Comparison of ENCODE assay signal across 10 cellular contexts in the genomic region with DNA sequence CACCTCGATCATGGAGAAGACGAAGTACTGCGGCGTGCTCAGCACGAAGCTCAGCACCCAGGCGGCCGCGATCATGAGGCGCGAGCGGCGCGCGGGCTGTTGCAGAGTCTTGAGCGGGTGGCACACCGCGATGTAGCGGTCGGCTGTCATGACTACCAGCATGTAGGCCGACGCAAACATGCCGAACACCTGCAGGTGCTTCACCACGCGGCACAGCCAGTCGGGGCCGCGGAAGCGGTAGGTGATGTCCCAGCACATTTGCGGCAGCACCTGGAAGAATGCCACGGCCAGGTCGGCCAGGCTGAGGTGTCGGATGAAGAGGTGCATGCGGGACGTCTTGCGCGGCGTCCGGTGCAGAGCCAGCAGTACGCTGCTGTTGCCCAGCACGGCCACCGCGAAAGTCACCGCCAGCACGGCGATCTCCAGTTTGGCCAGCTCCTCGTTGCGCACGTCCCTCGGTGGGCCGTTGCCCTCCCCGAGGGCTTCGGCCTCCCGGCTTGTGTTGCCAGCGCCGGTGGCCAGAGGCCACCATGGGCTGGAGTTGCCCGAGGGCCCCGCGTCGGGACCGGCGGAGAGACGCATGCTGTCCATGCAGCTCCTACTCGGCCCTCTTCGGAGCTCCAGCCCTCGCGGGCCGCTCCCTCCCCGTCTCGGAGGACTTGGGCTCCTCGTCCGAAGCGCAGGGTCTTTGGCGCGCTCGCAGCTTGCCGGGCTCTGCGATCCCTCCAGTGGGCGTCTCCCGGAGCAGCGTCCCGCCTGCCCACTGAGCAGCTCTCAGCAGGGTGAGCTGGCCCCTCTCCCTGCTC. TPM values are rescaled to one million over a fixed set of nuclear protein-coding genes. Genes with fewer than 3 reads are reported as not detected.
DNase-seq lines count a peak whose midpoint lies in the region; ATAC-seq, FAIRE-seq and TF ChIP-seq lines count a peak whose summit lies in the region.
"Had no signal": no experiment of that assay in that cellular context is flagged by ENCODE, and none has a peak within 500 bp of the region (broad histone marks: within the 10 kb centered on the region; RNA-seq: fewer than 3 reads in every experiment).

No MANE protein-coding gene starts in this region.

- no peak for ATAC-seq in natural killer cell

- no peaks in the 10 kb centered on the region for H3K36me3 Mint-ChIP-seq in activated CD4-positive, alpha-beta T cell treated with anti-CD3 and anti-CD28 coated beads, Interleukin-2, amount 10 ng/mL, durations not matched to agents 24 days and 14 days (ENCODE audit: low read depth)
- peaks cover 5% of the 10 kb centered on the region for H3K36me3 Mint-ChIP-seq in activated CD4-positive, alpha-beta T cell treated with anti-CD3 and anti-CD28 coated beads, Interleukin-2, amount 10 ng/mL, durations not matched to agents 7 days and 5 days (ENCODE audit: low read depth)
- H3K36me3 Mint-ChIP-seq in natural killer cell = peaks cover 13% of the 10 kb centered on the region
- H3K36me3 Mint-ChIP-seq: CD4-positive, CD25-positive, alpha-beta regulatory T cell had no signal

- H3K4me3 Mint-ChIP-seq in activated CD4-positive, alpha-beta T cell treated with anti-CD3 and anti-CD28 coated beads, Interleukin-2, amount 10 ng/mL, durations not matched to agents 24 days and 14 days = peak overlapping the region; percentile 21
- H3K4me3 Mint-ChIP-seq in activated CD4-positive, alpha-beta T cell treated with anti-CD3 and anti-CD28 coated beads, Interleukin-2, amount 10 ng/mL, durations not matched to agents 7 days and 5 days = no peak overlapping the region
- H3K4me3 Mint-ChIP-seq in natural killer cell = no peak overlapping the region

- peaks cover 45% of the 10 kb centered on the region for H3K27me3 Mint-ChIP-seq in activated CD4-positive, alpha-beta T cell treated with anti-CD3 and anti-CD28 coated beads, Interleukin-2, amount 10 ng/mL, durations not matched to agents 24 days and 14 days
- peaks cover 69% of the 10 kb centered on the region for H3K27me3 Mint-ChIP-seq in activated CD4-positive, alpha-beta T cell treated with anti-CD3 and anti-CD28 coated beads, Interleukin-2, amount 10 ng/mL, durations not matched to agents 7 days and 5 days
- peaks cover 46 to 67% of the 10 kb centered on the region in 2 donors for H3K27me3 Mint-ChIP-seq in natural killer cell (ENCODE audit: low read depth in 2 of 2)

- POLR2A ChIA-PET in activated CD4-positive, alpha-beta T cell treated with anti-CD3 and anti-CD28 coated beads, Interleukin-2, amount 10 ng/mL, durations not matched to agents 7 days and 5 days (lab: Charles Lee) = no interaction called here

- H3K4me1 Mint-ChIP-seq in activated CD4-positive, alpha-beta T cell treated with anti-CD3 and anti-CD28 coated beads, Interleukin-2, amount 10 ng/mL, durations not matched to agents 24 days and 14 days = peaks cover 8% of the 10 kb centered on the region
- peaks cover 12% of the 10 kb centered on the region for H3K4me1 Mint-ChIP-seq in activated CD4-positive, alpha-beta T cell treated with anti-CD3 and anti-CD28 coated beads, Interleukin-2, amount 10 ng/mL, durations not matched to agents 7 days and 5 days
- peaks cover 0 to 14% of the 10 kb centered on the region in 2 donors for H3K4me1 Mint-ChIP-seq in natural killer cell

- H3K36me3 ChIP-seq in colonic mucosa (no peaks in the 10 kb centered on the region), tibial artery (no peaks in the 10 kb centered on the region)

- 3 to 8% methylated on average over 48 to 52 of the region's 81 CpGs for WGBS in lower leg skin, 2 donors

- peak; percentile 54 for DNase-seq in activated CD4-positive, alpha-beta T cell treated with anti-CD3 and anti-CD28 coated beads, Interleukin-2, amount 10 ng/mL, durations not matched to agents 24 days and 14 days
- no peak for DNase-seq in activated CD4-positive, alpha-beta T cell treated with anti-CD3 and anti-CD28 coated beads, Interleukin-2, amount 10 ng/mL, durations not matched to agents 7 days and 5 days
- DNase-seq in colonic mucosa = no peak
- DNase-seq in lower leg skin (ENCODE audit: low spot score in 2 of 2) = peak in 1 of 2 donors; percentile 82
- DNase-seq in tibial artery = peak; percentile 18 to 70
- no peak for DNase-seq in natural killer cell
- DNase-seq in NCI-H226 = no peak
- DNase-seq in GM19239 (ENCODE audit: insufficient read length, low spot score) = no peak
- DNase-seq: activated effector memory CD4-positive, alpha-beta T cell treated with anti-CD3 and anti-CD28 coated beads, Interleukin-2, amount 50 U/mL, for 16 hours had no signal

- H3K9me3 Mint-ChIP-seq in activated CD4-positive, alpha-beta T cell treated with anti-CD3 and anti-CD28 coated beads, Interleukin-2, amount 10 ng/mL, durations not matched to agents 24 days and 14 days = peaks cover 5% of the 10 kb centered on the region
- no peaks in the 10 kb centered on the region for H3K9me3 Mint-ChIP-seq in activated CD4-positive, alpha-beta T cell treated with anti-CD3 and anti-CD28 coated beads, Interleukin-2, amount 10 ng/mL, durations not matched to agents 7 days and 5 days
- no peaks in the 10 kb centered on the region for H3K9me3 Mint-ChIP-seq in natural killer cell

- H3K27ac ChIP-seq in colonic mucosa (no peak overlapping the region), tibial artery (peak overlapping the region; percentile 90 to 91)

- FAIRE-seq in GM19239 (lab: Jason Lieb, UNC) = no peak

- TF ChIP-seq CTCF in colonic mucosa (IDR thresholded peaks at IDR 0.05) = no peak
- no peak for TF ChIP-seq CTCF in lower leg skin (IDR thresholded peaks at IDR 0.05)
- no peak for TF ChIP-seq CTCF in tibial artery (IDR thresholded peaks at IDR 0.05)
- TF ChIP-seq CTCF in natural killer cell (IDR thresholded peaks at IDR 0.05) = no peak

- H3K27ac Mint-ChIP-seq in activated CD4-positive, alpha-beta T cell treated with anti-CD3 and anti-CD28 coated beads, Interleukin-2, amount 10 ng/mL, durations not matched to agents 24 days and 14 days = peak overlapping the region; percentile 45
- H3K27ac Mint-ChIP-seq in activated CD4-positive, alpha-beta T cell treated with anti-CD3 and anti-CD28 coated beads, Interleukin-2, amount 10 ng/mL, durations not matched to agents 7 days and 5 days = no peak overlapping the region
- no peak overlapping the region for H3K27ac Mint-ChIP-seq in natural killer cell

- H3K9me3 ChIP-seq in colonic mucosa = no peaks in the 10 kb centered on the region
- no peaks in the 10 kb centered on the region for H3K9me3 ChIP-seq in tibial artery

- peaks cover 29% of the 10 kb centered on the region for H3K27me3 ChIP-seq in colonic mucosa
- peaks cover 0 to 7% of the 10 kb centered on the region in 2 donors for H3K27me3 ChIP-seq in tibial artery

- intact Hi-C loops in activated CD4-positive, alpha-beta T cell treated with anti-CD3 and anti-CD28 coated beads, Interleukin-2, amount 10 ng/mL, durations not matched to agents 24 days and 14 days (cut with micrococcal nuclease) = no loop called here
- intact Hi-C loops in colonic mucosa (cut with DNase I) = no loop called here
- intact Hi-C loops in lower leg skin (cut with DNase I; ENCODE audit: low total_unique reads) = no loop called here
- intact Hi-C loops in tibial artery (cut with DNase I; ENCODE audit: low total_unique reads) = loop anchor here (5.0 kb wide), 1 partner anchor 627 kb away; a partner anchor contains a TSS
- intact Hi-C loops in natural killer cell (cut with micrococcal nuclease) = no loop called here

- no peak overlapping the region for H3K9ac ChIP-seq in colonic mucosa (ENCODE audit: low read depth in 2 of 2, low read length in 2 of 2)

- TF ChIP-seq POLR2A in lower leg skin (IDR thresholded peaks at IDR 0.05) = no peak

- H3K4me3 ChIP-seq in colonic mucosa (peak overlapping the region; percentile 39), lower leg skin (ENCODE audit: low read depth, poor library complexity, severe bottlenecking) (peak overlapping the region; percentile 25), tibial artery (peak overlapping the region; percentile 76 to 79)

- H3K4me1 ChIP-seq in colonic mucosa (no peaks in the 10 kb centered on the region), tibial artery (peaks cover 0 to 14% (median 5%) of the 10 kb centered on the region in 4 donors)

- CTCF ChIA-PET in activated CD4-positive, alpha-beta T cell treated with anti-CD3 and anti-CD28 coated beads, Interleukin-2, amount 10 ng/mL, durations not matched to agents 7 days and 5 days (lab: Charles Lee) = no interaction called here

RNA-seq across cellular contexts. Expression of a gene that starts 0.5 kb away (rescaled TPM):
- not detected in 2 replicates for total RNA-seq in activated CD4-positive, alpha-beta T cell treated with anti-CD3 and anti-CD28 coated beads, Interleukin-2, amount 10 ng/mL, durations not matched to agents 24 days and 14 days
- total RNA-seq in activated CD4-positive, alpha-beta T cell treated with anti-CD3 and anti-CD28 coated beads, Interleukin-2, amount 10 ng/mL, durations not matched to agents 7 days and 5 days = not detected
- total RNA-seq in colonic mucosa (under 1 TPM; 0.17 to 0.37 TPM), lower leg skin (10 to 100 TPM in 1 of 4 donors, 1 to 10 TPM in 3; 2.6 to 20.6 (median 6.9) TPM), natural killer cell (under 1 TPM in 2 of 3 donors, not detected in 1; 0.10 to 0.16 TPM)

Comparison
In these comparisons a context has a peak if more than half of its experiments do, and no peak if none do; other contexts are left out.
1. DNase-seq: peak in activated CD4-positive, alpha-beta T cell treated with anti-CD3 and anti-CD28 coated beads, Interleukin-2, amount 10 ng/mL, durations not matched to agents 24 days and 14 days (single experiment) and tibial artery (2 of 2); none in activated CD4-positive, alpha-beta T cell treated with anti-CD3 and anti-CD28 coated beads, Interleukin-2, amount 10 ng/mL, durations not matched to agents 7 days and 5 days (single experiment), colonic mucosa (single experiment), natural killer cell (single experiment), NCI-H226 (single experiment) and GM19239 (single experiment).
2. H3K4me3 ChIP-seq: peak in every context shown above with its lines; median percentile 78 in tibial artery; 39 in colonic mucosa; 25 in lower leg skin.